ENCODE assay signal across 9 cellular contexts in genomic region chr9:2018764-2019548, GRCh38. TPM values are rescaled to one million over a fixed set of nuclear protein-coding genes. Genes with fewer than 3 reads are reported as not detected.
DNase-seq lines count a peak whose midpoint lies in the region; ATAC-seq, FAIRE-seq and TF ChIP-seq lines count a peak whose summit lies in the region.
"Had no signal": no experiment of that assay in that cellular context is flagged by ENCODE, and none has a peak within 500 bp of the region (broad histone marks: within the 10 kb centered on the region; RNA-seq: fewer than 3 reads in every experiment).

No MANE protein-coding gene starts in this region.

- peaks cover 2 to 15% of the 10 kb centered on the region in 2 donors for H3K4me1 ChIP-seq in small intestine (ENCODE audit: control insufficient read depth in 2 of 2, insufficient read depth in 1 of 2, low read depth in 1 of 2, low read length in 1 of 2)

- H3K9me3 ChIP-seq in small intestine (ENCODE audit: control insufficient read depth, low read depth): no peaks in the 10 kb centered on the region

- WGBS in small intestine, 3 donors: 16 to 33% (median 28%) methylated on average over 6 of the region's 6 CpGs

- no peak for ATAC-seq in HG02970 (IDR thresholded peaks at IDR 0.05; ENCODE audit: low FRiP score, unreplicated experiment)

- peak overlapping the region; percentile 71 for H3K4me3 ChIP-seq in HL-60 (replicated peaks; ENCODE audit: insufficient read depth, low read length)
- peak overlapping the region in 1 of 2 donors; percentile 77 for H3K4me3 ChIP-seq in small intestine (ENCODE audit: low read depth in 1 of 2, low read length in 2 of 2)

- no peak for DNase-seq in HL-60 (ENCODE audit: low read depth in 1 of 2, low spot score in 1 of 2)
- DNase-seq in fibroblast of peridontal ligament (ENCODE audit: extremely low read depth): peak; percentile 5
- DNase-seq in small intestine: peak; percentile 22
- no peak for DNase-seq in GOT3 (lab: John Stamatoyannopoulos, UW)
- no peak for DNase-seq in GM10266 (ENCODE audit: extremely low spot score)
- DNase-seq in LoVo (ENCODE audit: low spot score): no peak

- H3K27ac ChIP-seq in HL-60 (replicated peaks) (peak overlapping the region; percentile 98), VCaP (peak overlapping the region; percentile 90), small intestine (ENCODE audit: low read depth in 1 of 2, low read length in 1 of 2) (no peak overlapping the region)

- FAIRE-seq in small intestine (lab: Jason Lieb, UNC): no peak
- FAIRE-seq: colon had no signal

- TF ChIP-seq CTCF in HL-60 (IDR thresholded peaks at IDR 0.05; ENCODE audit: insufficient read depth, low read length): no peak
- TF ChIP-seq CTCF in VCaP (conservative IDR thresholded peaks at IDR 0.05): no peak
- no peak for TF ChIP-seq CTCF in GM10266 (IDR thresholded peaks at IDR 0.05; ENCODE audit: control insufficient read depth, insufficient read depth, low read depth, missing control alignments)

- H3K36me3 ChIP-seq in small intestine (ENCODE audit: control insufficient read depth in 2 of 2, insufficient read depth in 2 of 2, low read length in 2 of 2): no peaks in the 10 kb centered on the region

- H3K27me3 ChIP-seq in HL-60 (ENCODE audit: insufficient read depth, poor library complexity, severe bottlenecking) (no peaks in the 10 kb centered on the region), small intestine (ENCODE audit: control insufficient read depth in 2 of 2, insufficient read depth in 2 of 2, low read length in 2 of 2) (no peaks in the 10 kb centered on the region)

RNA-seq across cellular contexts. Expression of gene SMARCA2, which starts 3.8 kb away (rescaled TPM):
- polyA plus RNA-seq in small intestine: 10 to 100 TPM; 28.2 to 36.3 (median 28.6) TPM

Comparison
In these comparisons a context has a peak if more than half of its experiments do, and no peak if none do; other contexts are left out.
1. DNase-seq: peak in fibroblast of peridontal ligament (single experiment) and small intestine (single experiment); none in HL-60 (0 of 2), GOT3 (single experiment), GM10266 (single experiment) and LoVo (single experiment).
2. H3K27ac ChIP-seq: peak in HL-60 (single experiment) and VCaP (single experiment); none in small intestine (0 of 2).